Comparison of ENCODE assay signal across 1 cellular context in genomic region chr12:52156310-52156709, GRCh38.
TF ChIP-seq lines count a peak whose summit lies in the region.

No MANE protein-coding gene starts in this region.

TF ChIP-seq in HCT116, 20 proteins besides CTCF, POLR2A, EP300 and RAD21:
- no peak for TF ChIP-seq SRF (IDR thresholded peaks at IDR 0.05; ENCODE audit: low read depth)
- TF ChIP-seq EZH2 (IDR thresholded peaks at IDR 0.05) = no peak
- TF ChIP-seq CBX3 (IDR thresholded peaks at IDR 0.05; ENCODE audit: low read depth) = no peak
- TF ChIP-seq EGR1 (IDR thresholded peaks at IDR 0.05; ENCODE audit: low read depth) = no peak
- no peak for TF ChIP-seq ZBTB33 (IDR thresholded peaks at IDR 0.05; ENCODE audit: extremely low read depth, insufficient replicate concordance, low read length)
- TF ChIP-seq, protein P1, sequence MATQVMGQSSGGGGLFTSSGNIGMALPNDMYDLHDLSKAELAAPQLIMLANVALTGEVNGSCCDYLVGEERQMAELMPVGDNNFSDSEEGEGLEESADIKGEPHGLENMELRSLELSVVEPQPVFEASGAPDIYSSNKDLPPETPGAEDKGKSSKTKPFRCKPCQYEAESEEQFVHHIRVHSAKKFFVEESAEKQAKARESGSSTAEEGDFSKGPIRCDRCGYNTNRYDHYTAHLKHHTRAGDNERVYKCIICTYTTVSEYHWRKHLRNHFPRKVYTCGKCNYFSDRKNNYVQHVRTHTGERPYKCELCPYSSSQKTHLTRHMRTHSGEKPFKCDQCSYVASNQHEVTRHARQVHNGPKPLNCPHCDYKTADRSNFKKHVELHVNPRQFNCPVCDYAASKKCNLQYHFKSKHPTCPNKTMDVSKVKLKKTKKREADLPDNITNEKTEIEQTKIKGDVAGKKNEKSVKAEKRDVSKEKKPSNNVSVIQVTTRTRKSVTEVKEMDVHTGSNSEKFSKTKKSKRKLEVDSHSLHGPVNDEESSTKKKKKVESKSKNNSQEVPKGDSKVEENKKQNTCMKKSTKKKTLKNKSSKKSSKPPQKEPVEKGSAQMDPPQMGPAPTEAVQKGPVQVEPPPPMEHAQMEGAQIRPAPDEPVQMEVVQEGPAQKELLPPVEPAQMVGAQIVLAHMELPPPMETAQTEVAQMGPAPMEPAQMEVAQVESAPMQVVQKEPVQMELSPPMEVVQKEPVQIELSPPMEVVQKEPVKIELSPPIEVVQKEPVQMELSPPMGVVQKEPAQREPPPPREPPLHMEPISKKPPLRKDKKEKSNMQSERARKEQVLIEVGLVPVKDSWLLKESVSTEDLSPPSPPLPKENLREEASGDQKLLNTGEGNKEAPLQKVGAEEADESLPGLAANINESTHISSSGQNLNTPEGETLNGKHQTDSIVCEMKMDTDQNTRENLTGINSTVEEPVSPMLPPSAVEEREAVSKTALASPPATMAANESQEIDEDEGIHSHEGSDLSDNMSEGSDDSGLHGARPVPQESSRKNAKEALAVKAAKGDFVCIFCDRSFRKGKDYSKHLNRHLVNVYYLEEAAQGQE (IDR thresholded peaks at IDR 0.05; ENCODE audit: low read depth) = no peak
- no peak for TF ChIP-seq CEBPB (IDR thresholded peaks at IDR 0.05; ENCODE audit: low read depth)
- TF ChIP-seq JUND (IDR thresholded peaks at IDR 0.05) = no peak
- TF ChIP-seq, protein P2, sequence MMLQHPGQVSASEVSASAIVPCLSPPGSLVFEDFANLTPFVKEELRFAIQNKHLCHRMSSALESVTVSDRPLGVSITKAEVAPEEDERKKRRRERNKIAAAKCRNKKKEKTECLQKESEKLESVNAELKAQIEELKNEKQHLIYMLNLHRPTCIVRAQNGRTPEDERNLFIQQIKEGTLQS (IDR thresholded peaks at IDR 0.05) = no peak
- no peak for TF ChIP-seq TCF7L2 (IDR thresholded peaks at IDR 0.05; ENCODE audit: borderline replicate concordance, extremely low read depth, insufficient read depth, insufficient read length)
- TF ChIP-seq ELF1 (IDR thresholded peaks at IDR 0.05; ENCODE audit: borderline replicate concordance, low read depth) = no peak
- TF ChIP-seq EZH2phosphoT487 (IDR thresholded peaks at IDR 0.05; ENCODE audit: borderline replicate concordance) = no peak
- no peak for TF ChIP-seq SIN3A (IDR thresholded peaks at IDR 0.05; ENCODE audit: low read depth)
- TF ChIP-seq ZFX (IDR thresholded peaks at IDR 0.05) = no peak
- TF ChIP-seq POLR2AphosphoS5 (IDR thresholded peaks at IDR 0.05; ENCODE audit: low read depth, low read length) = no peak
- TF ChIP-seq YY1 (IDR thresholded peaks at IDR 0.05; ENCODE audit: extremely low read depth, insufficient replicate concordance, low read depth, low read length) = no peak
- TF ChIP-seq SP1 (IDR thresholded peaks at IDR 0.05; ENCODE audit: low read depth) = no peak
- TF ChIP-seq ZNF274 (IDR thresholded peaks at IDR 0.05; ENCODE audit: low read depth, low read length) = no peak
- TF ChIP-seq FOSL1 (IDR thresholded peaks at IDR 0.05; ENCODE audit: low read depth) = no peak
